ENCODE assay signal across 1 cellular context in the genomic region with DNA sequence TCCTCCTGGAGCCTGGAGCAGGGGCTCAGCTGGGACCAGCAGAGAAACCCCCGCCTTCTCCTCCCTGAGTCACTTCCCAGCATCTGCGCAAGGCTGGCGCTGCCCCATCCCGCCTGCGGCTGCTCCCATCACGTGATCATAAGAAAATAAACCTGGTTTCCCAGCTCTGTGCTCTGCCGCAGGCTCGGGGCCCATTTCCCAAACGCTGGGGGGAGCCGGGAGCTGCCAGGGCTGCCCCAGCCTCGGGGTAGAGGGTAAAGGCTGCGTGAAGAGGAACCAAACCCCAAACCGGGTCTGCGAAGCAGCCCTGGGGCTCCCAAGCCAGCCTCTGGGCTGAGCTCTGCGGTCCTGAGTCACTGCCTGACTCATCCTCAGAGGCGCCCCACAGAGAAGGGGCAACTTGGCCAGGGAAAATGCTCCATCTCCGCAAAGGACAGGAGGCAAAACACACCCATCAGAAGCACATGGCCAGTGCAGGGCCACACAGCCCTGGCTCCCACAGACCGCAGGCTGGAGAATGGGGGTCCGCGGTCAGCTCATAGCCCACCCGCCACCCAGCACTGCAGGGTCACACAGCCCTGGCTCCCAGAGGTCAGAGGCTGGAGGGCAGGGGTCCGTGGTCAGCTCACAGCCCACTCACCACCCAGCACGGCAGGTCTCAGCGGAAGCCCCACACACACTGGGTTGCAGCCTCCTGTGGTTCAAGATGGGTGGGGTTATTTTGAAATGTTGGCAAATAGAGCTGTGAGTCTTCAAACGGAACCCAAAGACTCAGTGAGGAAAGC.
TF ChIP-seq lines count a peak whose summit lies in the region.

No MANE protein-coding gene starts in this region.

TF ChIP-seq in K562, 482 proteins besides CTCF, POLR2A, EP300 and RAD21 (continued from another document and continues in another):
- TF ChIP-seq, protein P1, sequence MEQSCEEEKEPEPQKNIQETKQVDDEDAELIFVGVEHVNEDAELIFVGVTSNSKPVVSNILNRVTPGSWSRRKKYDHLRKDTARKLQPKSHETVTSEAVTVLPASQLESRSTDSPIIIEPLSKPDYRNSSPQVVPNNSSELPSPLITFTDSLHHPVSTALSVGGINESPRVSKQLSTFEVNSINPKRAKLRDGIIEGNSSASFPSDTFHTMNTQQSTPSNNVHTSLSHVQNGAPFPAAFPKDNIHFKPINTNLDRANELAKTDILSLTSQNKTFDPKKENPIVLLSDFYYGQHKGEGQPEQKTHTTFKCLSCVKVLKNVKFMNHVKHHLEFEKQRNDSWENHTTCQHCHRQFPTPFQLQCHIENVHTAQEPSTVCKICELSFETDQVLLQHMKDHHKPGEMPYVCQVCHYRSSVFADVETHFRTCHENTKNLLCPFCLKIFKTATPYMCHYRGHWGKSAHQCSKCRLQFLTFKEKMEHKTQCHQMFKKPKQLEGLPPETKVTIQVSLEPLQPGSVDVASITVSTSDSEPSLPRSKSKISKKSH (CRISPR knock-in tag; IDR thresholded peaks at IDR 0.05), result no peak
- peak; percentile 71; the same call in 1 of the 2 replicates for TF ChIP-seq HDAC2 (IDR thresholded peaks at IDR 0.05)
- no peak for TF ChIP-seq WHSC1 (IDR thresholded peaks at IDR 0.05; ENCODE audit: low read length)
- TF ChIP-seq KAT8 (IDR thresholded peaks at IDR 0.05; ENCODE audit: low read depth), result no peak
- TF ChIP-seq, protein P2, sequence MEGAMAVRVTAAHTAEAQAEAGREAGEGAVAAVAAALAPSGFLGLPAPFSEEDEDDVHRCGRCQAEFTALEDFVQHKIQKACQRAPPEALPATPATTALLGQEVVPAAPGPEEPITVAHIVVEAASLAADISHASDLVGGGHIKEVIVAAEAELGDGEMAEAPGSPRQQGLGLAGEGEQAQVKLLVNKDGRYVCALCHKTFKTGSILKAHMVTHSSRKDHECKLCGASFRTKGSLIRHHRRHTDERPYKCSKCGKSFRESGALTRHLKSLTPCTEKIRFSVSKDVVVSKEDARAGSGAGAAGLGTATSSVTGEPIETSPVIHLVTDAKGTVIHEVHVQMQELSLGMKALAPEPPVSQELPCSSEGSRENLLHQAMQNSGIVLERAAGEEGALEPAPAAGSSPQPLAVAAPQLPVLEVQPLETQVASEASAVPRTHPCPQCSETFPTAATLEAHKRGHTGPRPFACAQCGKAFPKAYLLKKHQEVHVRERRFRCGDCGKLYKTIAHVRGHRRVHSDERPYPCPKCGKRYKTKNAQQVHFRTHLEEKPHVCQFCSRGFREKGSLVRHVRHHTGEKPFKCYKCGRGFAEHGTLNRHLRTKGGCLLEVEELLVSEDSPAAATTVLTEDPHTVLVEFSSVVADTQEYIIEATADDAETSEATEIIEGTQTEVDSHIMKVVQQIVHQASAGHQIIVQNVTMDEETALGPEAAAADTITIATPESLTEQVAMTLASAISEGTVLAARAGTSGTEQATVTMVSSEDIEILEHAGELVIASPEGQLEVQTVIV (CRISPR knock-in tag; IDR thresholded peaks at IDR 0.05; ENCODE audit: borderline replicate concordance), result no peak
- no peak for TF ChIP-seq CGGBP1 (CRISPR knock-in tag; IDR thresholded peaks at IDR 0.05)
- TF ChIP-seq TGIF2 (CRISPR knock-in tag; IDR thresholded peaks at IDR 0.05), result no peak
- TF ChIP-seq TEAD2 (tag; IDR thresholded peaks at IDR 0.05), result no peak
- TF ChIP-seq TAF15 (IDR thresholded peaks at IDR 0.05; ENCODE audit: low read depth, low read length), result no peak
- TF ChIP-seq ZNF655 (CRISPR knock-in tag; IDR thresholded peaks at IDR 0.05), result no peak
- no peak for TF ChIP-seq GTF2A2 (tag; IDR thresholded peaks at IDR 0.05)
- no peak for TF ChIP-seq ARNT (IDR thresholded peaks at IDR 0.05)
- TF ChIP-seq ZNF280A (IDR thresholded peaks at IDR 0.05; ENCODE audit: low read depth, partially characterized antibody), result no peak
- TF ChIP-seq ZNF707 (CRISPR knock-in tag; conservative IDR thresholded peaks at IDR 0.05), result no peak
- TF ChIP-seq ZNF583 (CRISPR knock-in tag; IDR thresholded peaks at IDR 0.05), result no peak
- TF ChIP-seq AFF1 (IDR thresholded peaks at IDR 0.05; ENCODE audit: low read depth in 1 of 2, partially characterized antibody in 2 of 2), result peak in 1 of 2 experiments; percentile 18
- no peak for TF ChIP-seq ZNF561 (CRISPR knock-in tag; conservative IDR thresholded peaks at IDR 0.05)
- TF ChIP-seq SRSF1 (IDR thresholded peaks at IDR 0.05; ENCODE audit: low read depth, low read length), result no peak
- TF ChIP-seq ASH1L (IDR thresholded peaks at IDR 0.05; ENCODE audit: borderline replicate concordance, low read depth, partially characterized antibody), result no peak
- no peak for TF ChIP-seq NONO (IDR thresholded peaks at IDR 0.05; ENCODE audit: low read depth in 2 of 2, low read length in 1 of 2)
- peak; percentile 78 for TF ChIP-seq ZNF316 (IDR thresholded peaks at IDR 0.05)
- TF ChIP-seq ZNF695 (CRISPR knock-in tag; IDR thresholded peaks at IDR 0.05), result no peak
- no peak for TF ChIP-seq ZFX (CRISPR knock-in tag; IDR thresholded peaks at IDR 0.05)
- TF ChIP-seq, protein P3, sequence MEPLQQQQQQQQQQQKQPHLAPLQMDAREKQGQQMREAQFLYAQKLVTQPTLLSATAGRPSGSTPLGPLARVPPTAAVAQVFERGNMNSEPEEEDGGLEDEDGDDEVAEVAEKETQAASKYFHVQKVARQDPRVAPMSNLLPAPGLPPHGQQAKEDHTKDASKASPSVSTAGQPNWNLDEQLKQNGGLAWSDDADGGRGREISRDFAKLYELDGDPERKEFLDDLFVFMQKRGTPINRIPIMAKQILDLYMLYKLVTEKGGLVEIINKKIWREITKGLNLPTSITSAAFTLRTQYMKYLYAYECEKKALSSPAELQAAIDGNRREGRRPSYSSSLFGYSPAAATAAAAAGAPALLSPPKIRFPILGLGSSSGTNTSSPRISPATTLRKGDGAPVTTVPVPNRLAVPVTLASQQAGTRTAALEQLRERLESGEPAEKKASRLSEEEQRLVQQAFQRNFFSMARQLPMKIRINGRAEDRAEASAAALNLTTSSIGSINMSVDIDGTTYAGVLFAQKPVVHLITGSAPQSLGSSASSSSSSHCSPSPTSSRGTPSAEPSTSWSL (CRISPR knock-in tag; IDR thresholded peaks at IDR 0.05; ENCODE audit: borderline replicate concordance), result no peak
- TF ChIP-seq KDM1A (IDR thresholded peaks at IDR 0.05), result peak in 1 of 2 experiments; percentile 66; a peak in 3 of 4 replicates
- TF ChIP-seq ZNF589 (CRISPR knock-in tag; IDR thresholded peaks at IDR 0.05; ENCODE audit: low read depth), result no peak
- TF ChIP-seq MECOM (CRISPR knock-in tag; IDR thresholded peaks at IDR 0.05), result no peak
- no peak for TF ChIP-seq ZNF354B (CRISPR knock-in tag; IDR thresholded peaks at IDR 0.05)
- TF ChIP-seq ZNF436 (CRISPR knock-in tag; IDR thresholded peaks at IDR 0.05), result no peak
- no peak for TF ChIP-seq ZNF431 (CRISPR knock-in tag; IDR thresholded peaks at IDR 0.05)
- TF ChIP-seq FOSL1 (tag; conservative IDR thresholded peaks at IDR 0.05), result peak; percentile 99
- TF ChIP-seq TCF7L2 (IDR thresholded peaks at IDR 0.05; ENCODE audit: low read depth, low read length), result no peak
- TF ChIP-seq RBM39 (optimal IDR thresholded peaks at IDR 0.05; ENCODE audit: low read depth, low read length), result no peak
- TF ChIP-seq GABPB2 (CRISPR knock-in tag; conservative IDR thresholded peaks at IDR 0.05), result no peak
